ENCODE assay signal across 9 cellular contexts in genomic region chr16:11379420-11379819, GRCh38. TPM values are rescaled to one million over a fixed set of nuclear protein-coding genes. Genes with fewer than 3 reads are reported as not detected.
DNase-seq lines count a peak whose midpoint lies in the region; ATAC-seq and TF ChIP-seq lines count a peak whose summit lies in the region.
"Had no signal": no experiment of that assay in that cellular context is flagged by ENCODE, and none has a peak within 500 bp of the region (broad histone marks: within the 10 kb centered on the region; RNA-seq: fewer than 3 reads in every experiment).

No MANE protein-coding gene starts in this region.

- DNase-seq in stimulated activated CD4-positive, alpha-beta T cell treated with anti-CD3 and anti-CD28 coated beads, Interleukin-15, amount 100 ng/mL, for 48 hours (ENCODE audit: low read depth in 2 of 2) = peak; percentile 32 to 35
- no peak for DNase-seq in stimulated activated CD4-positive, alpha-beta T cell treated with anti-CD3 and anti-CD28 coated beads, Interleukin-4, amount 100 ng/mL, for 4 hours
- DNase-seq in astrocyte of the hippocampus (ENCODE audit: low read depth, low spot score) (peak; percentile 76), upper lobe of left lung (no peak), SK-N-SH (no peak), COR-L47 (lab: John Stamatoyannopoulos, UW) (no peak), D341Med (ENCODE audit: low spot score) (no peak)
- DNase-seq: GF-D8 had no signal

- TF ChIP-seq RAD21 in SK-N-SH (IDR thresholded peaks at IDR 0.05; ENCODE audit: low read length) = no peak

- CTCF ChIA-PET in SK-N-SH (lab: Yijun Ruan, JAX) = interaction anchor here (1.0 to 2.7 kb wide), 3 partner anchors 8 to 416 kb away, joined by 4 to 8 read pairs (median 4); no protein-coding TSS in a partner anchor

- POLR2A ChIA-PET in SK-N-SH (lab: Yijun Ruan, JAX) = no interaction called here

- H3K9me2 ChIP-seq in SK-N-SH = no peaks in the 10 kb centered on the region

- H3K27me3 ChIP-seq in upper lobe of left lung = no peaks in the 10 kb centered on the region
- H3K27me3 ChIP-seq in SK-N-SH (ENCODE audit: insufficient read depth) = no peaks in the 10 kb centered on the region

- no peak overlapping the region for H3K4me2 ChIP-seq in SK-N-SH

- no peak overlapping the region for H3K27ac ChIP-seq in upper lobe of left lung
- H3K27ac ChIP-seq in SK-N-SH (ENCODE audit: low read depth in 2 of 2, low read length in 1 of 2) = no peak overlapping the region

- ATAC-seq in HG03354 (IDR thresholded peaks at IDR 0.05; ENCODE audit: poor library complexity, severe bottlenecking, unreplicated experiment) (peak; percentile 77), upper lobe of left lung (ENCODE audit: low FRiP score in 2 of 2) (no peak)

- no peak overlapping the region for H3K9ac ChIP-seq in SK-N-SH

- no peaks in the 10 kb centered on the region for H3K79me2 ChIP-seq in SK-N-SH (ENCODE audit: insufficient read depth)

- no peak overlapping the region for H3K4me3 ChIP-seq in upper lobe of left lung
- H3K4me3 ChIP-seq in SK-N-SH (ENCODE audit: low read depth in 2 of 2, low read length in 1 of 2) = no peak overlapping the region

- H3K36me3 ChIP-seq in upper lobe of left lung (no peaks in the 10 kb centered on the region), SK-N-SH (replicated peaks in 1 of 2; ENCODE audit: control insufficient read depth in 1 of 2, insufficient read depth in 2 of 2, low read length in 1 of 2) (no peaks in the 10 kb centered on the region)

- 47 to 57% methylated on average over 7 of the region's 7 CpGs for WGBS in upper lobe of left lung, 2 donors
- WGBS in SK-N-SH (ENCODE audit: low lambda C conversion rate) = 76% methylated on average over 7 of the region's 7 CpGs

- no peaks in the 10 kb centered on the region for H3F3A ChIP-seq in SK-N-SH (replicated peaks; ENCODE audit: insufficient read depth)

- TF ChIP-seq CTCF in upper lobe of left lung (IDR thresholded peaks at IDR 0.05) = no peak
- TF ChIP-seq CTCF in SK-N-SH (IDR thresholded peaks at IDR 0.05) = no peak

- no peak overlapping the region for H2AFZ ChIP-seq in SK-N-SH (ENCODE audit: low read depth)

- no peaks in the 10 kb centered on the region for H3K9me3 ChIP-seq in upper lobe of left lung
- H3K9me3 ChIP-seq in SK-N-SH = no peaks in the 10 kb centered on the region

- no peaks in the 10 kb centered on the region for H3K4me1 ChIP-seq in upper lobe of left lung
- no peaks in the 10 kb centered on the region for H3K4me1 ChIP-seq in SK-N-SH (ENCODE audit: control insufficient read depth in 1 of 2, insufficient read depth in 2 of 2, low read depth in 1 of 2, low read length in 1 of 2)

- TF ChIP-seq POLR2A in upper lobe of left lung (IDR thresholded peaks at IDR 0.05) = no peak

- no peaks in the 10 kb centered on the region for H4K20me1 ChIP-seq in SK-N-SH (ENCODE audit: insufficient read depth)

- TF ChIP-seq EP300 in upper lobe of left lung (IDR thresholded peaks at IDR 0.05) (no peak), SK-N-SH (IDR thresholded peaks at IDR 0.05; ENCODE audit: borderline replicate concordance in 1 of 2, low read depth in 1 of 2, low read length in 1 of 2) (no peak)

TF ChIP-seq in SK-N-SH, 30 proteins besides CTCF, POLR2A, EP300 and RAD21:
- TF ChIP-seq POLR2AphosphoS5 (IDR thresholded peaks at IDR 0.05; ENCODE audit: low read depth, low read length) (no peak), RCOR1 (IDR thresholded peaks at IDR 0.05; ENCODE audit: low read length) (no peak), USF1 (IDR thresholded peaks at IDR 0.05; ENCODE audit: borderline replicate concordance, low read depth) (no peak), PBX3 (IDR thresholded peaks at IDR 0.05) (no peak), TAF1 (IDR thresholded peaks at IDR 0.05; ENCODE audit: borderline replicate concordance, low read depth, low read length) (no peak), REST (IDR thresholded peaks at IDR 0.05; ENCODE audit: low read depth, low read length) (no peak), YY1 (IDR thresholded peaks at IDR 0.05; ENCODE audit: low read depth) (no peak), ZBTB33 (IDR thresholded peaks at IDR 0.05; ENCODE audit: borderline replicate concordance, low read depth) (no peak), MXI1 (IDR thresholded peaks at IDR 0.05; ENCODE audit: low read depth, low read length) (no peak), MEF2A (IDR thresholded peaks at IDR 0.05; ENCODE audit: borderline replicate concordance, low read depth) (no peak)
TF ChIP-seq in SK-N-SH: peak in this region for 0.

RNA-seq across cellular contexts. Expression of gene RMI2, which starts 34.2 kb away (rescaled TPM):
- total RNA-seq in upper lobe of left lung = 1 to 10 TPM; 2.6 to 6.3 (median 2.7) TPM
- 5.6 and 8.5 TPM in 2 replicates for polyA plus RNA-seq in SK-N-SH (2012; rRNA removed)
- 11.5 and 13.0 TPM in 2 replicates for polyA plus RNA-seq in SK-N-SH (2012; cell fraction: cytosol; rRNA removed)
- 4.5 and 5.8 TPM in 2 replicates for polyA plus RNA-seq in SK-N-SH (2012; cell fraction: nucleus; rRNA removed)

Comparison
In these comparisons a context has a peak if more than half of its experiments do, and no peak if none do; other contexts are left out.
1. DNase-seq: peak in stimulated activated CD4-positive, alpha-beta T cell treated with anti-CD3 and anti-CD28 coated beads, Interleukin-15, amount 100 ng/mL, for 48 hours (2 of 2) and astrocyte of the hippocampus (single experiment); none in stimulated activated CD4-positive, alpha-beta T cell treated with anti-CD3 and anti-CD28 coated beads, Interleukin-4, amount 100 ng/mL, for 4 hours (0 of 2), upper lobe of left lung (0 of 2), SK-N-SH (single experiment), COR-L47 (single experiment) and D341Med (single experiment).